10 cellular contexts compared by ENCODE assay signal in genomic region chr12:99455350-99456037, GRCh38.
A peak's percentile ranks its signal among the peaks of the same experiment; 100 is the strongest.
DNase-seq lines count a peak whose midpoint lies in the region; ATAC-seq and TF ChIP-seq lines count a peak whose summit lies in the region.
"Had no signal": no experiment of that assay in that cellular context is flagged by ENCODE, and none has a peak within 500 bp of the region (broad histone marks: within the 10 kb centered on the region; RNA-seq: fewer than 3 reads in every experiment).

No MANE protein-coding gene starts in this region.

- BruUV-seq in Panc1 (replicated peaks; lab: Mats Ljungman, UMichigan), result no TSS peak

- peaks cover 4% of the 10 kb centered on the region for H3K4me1 ChIP-seq in Panc1 (ENCODE audit: control insufficient read depth, insufficient read depth, low read length)
- H3K4me1 ChIP-seq in spleen, result no peaks in the 10 kb centered on the region

- H3K4me3 ChIP-seq in Panc1 (ENCODE audit: low read depth in 2 of 2, low read length in 2 of 2), result no peak overlapping the region
- H3K4me3 ChIP-seq in fibroblast of the aortic adventitia (ENCODE audit: low read depth, low read length), result no peak overlapping the region
- H3K4me3 ChIP-seq in spleen, result no peak overlapping the region

- H3K9me3 ChIP-seq in Panc1 (ENCODE audit: control insufficient read depth, insufficient read depth, low read depth, low read length), result no peaks in the 10 kb centered on the region
- H3K9me3 ChIP-seq in spleen, result peaks cover 0 to 41% (median 23%) of the 10 kb centered on the region in 8 donors

- peak; percentile 97 for DNase-seq in ACHN
- DNase-seq in Panc1 (ENCODE audit: low read depth, low spot score), result no peak
- peak; percentile 0 for DNase-seq in fibroblast of the aortic adventitia (ENCODE audit: low read depth)
- no peak for DNase-seq in inferior parietal cortex (ENCODE audit: extremely low spot score)
- DNase-seq in stimulated activated CD4-positive, alpha-beta T cell treated with anti-CD3 and anti-CD28 coated beads, Interleukin-4, amount 100 ng/mL, for 1 hour, result no peak
- DNase-seq in spleen, result no peak
- DNase-seq: activated gamma-delta T cell; CD4-positive, alpha-beta memory T cell had no signal

- in situ Hi-C loops in ACHN (cut with HindIII; ENCODE audit: low pct_ligation_motif_present, low pct_unique_long_range_greater_than_20kb, low sequenced_read_pairs) (no loop called here), Panc1 (cut with HindIII; ENCODE audit: low pct_unique_long_range_greater_than_20kb, low sequenced_read_pairs) (no loop called here)

- CTCF ChIA-PET in Panc1 (lab: Charles Lee), result no interaction called here

- no peaks in the 10 kb centered on the region for H3K36me3 ChIP-seq in Panc1 (ENCODE audit: control insufficient read depth, insufficient read depth, low read length)
- no peaks in the 10 kb centered on the region for H3K36me3 ChIP-seq in spleen

- ATAC-seq in GM21515 (IDR thresholded peaks at IDR 0.05; ENCODE audit: unreplicated experiment) (peak; percentile 16), Panc1 (peak; percentile 98), GM19397 (IDR thresholded peaks at IDR 0.05; ENCODE audit: unreplicated experiment) (no peak)

- peak overlapping the region; percentile 57; the same call in 1 of the 2 replicates for H3K27ac ChIP-seq in Panc1 (ENCODE audit: low read length)
- H3K27ac ChIP-seq in spleen, result no peak overlapping the region

- no peaks in the 10 kb centered on the region for H3K27me3 ChIP-seq in Panc1 (ENCODE audit: control insufficient read depth, insufficient read depth, low read length)
- no peaks in the 10 kb centered on the region for H3K27me3 ChIP-seq in spleen (replicated peaks in 1 of 7)

- intact Hi-C loops in Panc1 (cut with micrococcal nuclease; ENCODE audit: unreplicated experiment), result no loop called here
- intact Hi-C loops in spleen (cut with DNase I; ENCODE audit: low total_unique reads), result no loop called here

- TF ChIP-seq POLR2A in spleen (IDR thresholded peaks at IDR 0.05), result no peak

- TF ChIP-seq CTCF in Panc1 (IDR thresholded peaks at IDR 0.05) (no peak), fibroblast of the aortic adventitia (IDR thresholded peaks at IDR 0.05; ENCODE audit: insufficient read depth, low read length) (no peak), spleen (IDR thresholded peaks at IDR 0.05 in 8 of 11, conservative IDR thresholded peaks at IDR 0.05 in 3 of 11) (no peak)

- POLR2A ChIA-PET in Panc1 (lab: Charles Lee), result no interaction called here

- 65 to 84% (median 81%) methylated on average over 3 to 4 of the region's 4 CpGs for WGBS in spleen, 5 donors

Comparison
In these comparisons a context has a peak if more than half of its experiments do, and no peak if none do; other contexts are left out.
1. DNase-seq: peak in ACHN (single experiment) and fibroblast of the aortic adventitia (single experiment); none in Panc1 (single experiment), inferior parietal cortex (single experiment), stimulated activated CD4-positive, alpha-beta T cell treated with anti-CD3 and anti-CD28 coated beads, Interleukin-4, amount 100 ng/mL, for 1 hour (single experiment) and spleen (single experiment).